In the genomic region with DNA sequence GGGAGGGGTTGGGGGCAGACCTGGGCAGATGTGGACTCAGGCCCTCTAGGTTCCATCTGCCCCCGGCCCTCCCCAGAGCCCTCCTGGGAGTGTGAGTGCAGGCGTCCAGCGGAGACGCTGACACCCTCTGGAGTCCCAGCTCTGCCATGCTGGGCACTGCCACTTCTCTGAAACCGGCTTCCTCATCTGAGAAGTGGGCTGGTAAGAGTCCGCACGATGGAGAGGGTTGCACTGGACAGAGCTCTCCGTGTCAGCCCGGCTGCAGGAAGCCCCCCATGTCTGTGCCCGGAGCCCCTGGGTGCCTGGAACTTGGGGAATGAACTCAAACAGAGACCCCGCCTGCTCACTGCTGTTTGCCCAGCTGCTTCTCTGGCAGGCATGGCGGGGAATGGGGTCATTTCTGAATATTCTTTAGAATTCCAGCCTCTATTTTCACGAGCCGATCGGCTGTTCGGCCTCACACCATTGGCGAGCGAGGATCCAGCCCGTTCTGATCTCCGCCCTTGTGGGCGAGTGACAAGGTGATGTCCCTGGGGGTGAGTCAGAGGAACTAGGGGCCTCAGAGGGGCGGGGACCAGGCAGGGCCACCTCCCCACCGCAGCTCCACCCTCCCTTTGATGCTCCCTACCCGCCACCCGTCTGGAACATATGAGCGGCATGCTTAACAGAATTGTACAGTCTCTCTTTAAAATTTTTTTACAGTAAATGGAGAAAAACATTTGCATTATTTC, we compare ENCODE assay signal across 9 cellular contexts. TPM values are rescaled to one million over a fixed set of nuclear protein-coding genes. Genes with fewer than 3 reads are reported as not detected.
DNase-seq lines count a peak whose midpoint lies in the region; TF ChIP-seq lines count a peak whose summit lies in the region.
"Had no signal": no experiment of that assay in that cellular context is flagged by ENCODE, and none has a peak within 500 bp of the region (broad histone marks: within the 10 kb centered on the region; RNA-seq: fewer than 3 reads in every experiment).

No MANE protein-coding gene starts in this region.

- peak overlapping the region; percentile 57 for H3K27ac Mint-ChIP-seq in Caco-2 (ENCODE audit: unreplicated experiment)

- peaks cover 13% of the 10 kb centered on the region for H3K4me1 ChIP-seq in Caco-2

- peaks cover 13% of the 10 kb centered on the region for H3K4me1 Mint-ChIP-seq in Caco-2 (ENCODE audit: low read depth, unreplicated experiment)

- H3K4me3 Mint-ChIP-seq in Caco-2 (ENCODE audit: unreplicated experiment) = no peak overlapping the region

- POLR2A ChIA-PET in Caco-2 (lab: Charles Lee) = no interaction called here

- H3K36me3 Mint-ChIP-seq in Caco-2 (ENCODE audit: insufficient read depth, unreplicated experiment) = no peaks in the 10 kb centered on the region

- no peaks in the 10 kb centered on the region for H3K36me3 ChIP-seq in Caco-2 (ENCODE audit: control insufficient read depth, insufficient read depth, low read length)

- no peaks in the 10 kb centered on the region for H3K27me3 Mint-ChIP-seq in Caco-2 (ENCODE audit: insufficient read depth, unreplicated experiment)

- DNase-seq in Caco-2 (peak; percentile 60 to 82), T follicular helper cell (ENCODE audit: low read depth) (peak; percentile 9), retina (no peak), superior temporal gyrus (ENCODE audit: extremely low spot score) (no peak), HuH-7 (ENCODE audit: low spot score) (no peak), GM13977 (ENCODE audit: low spot score) (no peak)
- DNase-seq in activated effector memory CD4-positive, alpha-beta T cell treated with anti-CD3 and anti-CD28 coated beads, Interleukin-2, amount 50 U/mL, for 16 hours = peak; percentile 86
- DNase-seq in stimulated activated CD4-positive, alpha-beta T cell treated with anti-CD3 and anti-CD28 coated beads, Interleukin-15, amount 100 ng/mL, for 48 hours (ENCODE audit: low read depth in 2 of 2) = peak; percentile 74 to 77
- DNase-seq: NCI-H510A had no signal

- CTCF ChIA-PET in Caco-2 (lab: Charles Lee) = interaction anchor here (0.7 to 1.8 kb wide), 3 partner anchors 23 to 148 kb away, joined by 3 to 5 read pairs (median 3); no protein-coding TSS in a partner anchor

- H3K9me3 Mint-ChIP-seq in Caco-2 (ENCODE audit: unreplicated experiment) = no peaks in the 10 kb centered on the region

- no peaks in the 10 kb centered on the region for H3K9me3 ChIP-seq in Caco-2

- intact Hi-C loops in Caco-2 (cut with micrococcal nuclease; ENCODE audit: unreplicated experiment) = no loop called here

- TF ChIP-seq CTCF in Caco-2 (IDR thresholded peaks at IDR 0.05; ENCODE audit: insufficient read depth in 1 of 2, low read depth in 1 of 2, low read length in 1 of 2, severe bottlenecking in 1 of 2, unreplicated experiment in 1 of 2) (no peak), GM13977 (IDR thresholded peaks at IDR 0.05; ENCODE audit: extremely low read depth, insufficient read depth, missing control alignments) (no peak)

- no TSS peak for BruUV-seq in Caco-2 (replicated peaks; lab: Mats Ljungman, UMichigan)

- H3K4me3 ChIP-seq in Caco-2 (ENCODE audit: low read depth, low read length) = no peak overlapping the region

- H3K27me3 ChIP-seq in Caco-2 (replicated peaks; ENCODE audit: control insufficient read depth, insufficient read depth, low read length) = no peaks in the 10 kb centered on the region

- in situ Hi-C loops in GM13977 (cut with MboI; ENCODE audit: low pct_unique_long_range_greater_than_20kb, low sequenced_read_pairs, unreplicated experiment) = no loop called here

RNA-seq across cellular contexts. Expression of gene GATA5, which starts 47.8 kb away (rescaled TPM):
- 0.12 and 0.25 TPM in 2 replicates for total RNA-seq in Caco-2 (2022)

Comparison
In these comparisons a context has a peak if more than half of its experiments do, and no peak if none do; other contexts are left out.
1. DNase-seq: peak in Caco-2 (2 of 2), T follicular helper cell (single experiment), activated effector memory CD4-positive, alpha-beta T cell treated with anti-CD3 and anti-CD28 coated beads, Interleukin-2, amount 50 U/mL, for 16 hours (single experiment) and stimulated activated CD4-positive, alpha-beta T cell treated with anti-CD3 and anti-CD28 coated beads, Interleukin-15, amount 100 ng/mL, for 48 hours (2 of 2); none in retina (single experiment), superior temporal gyrus (single experiment), HuH-7 (single experiment) and GM13977 (single experiment).